Comparison of ENCODE assay signal across 8 cellular contexts in genomic region chr2:98012561-98012979, GRCh38. TPM values are rescaled to one million over a fixed set of nuclear protein-coding genes. Genes with fewer than 3 reads are reported as not detected.
DNase-seq lines count a peak whose midpoint lies in the region; ATAC-seq and TF ChIP-seq lines count a peak whose summit lies in the region.

No MANE protein-coding gene starts in this region.

- no peaks in the 10 kb centered on the region; a peak in 2 of 5 replicates for H3K9me3 Mint-ChIP-seq in H9

- H3K27ac Mint-ChIP-seq in H9: no peak overlapping the region

- no peak for TF ChIP-seq EP300 in gastroesophageal sphincter (IDR thresholded peaks at IDR 0.05)

- H4K5ac ChIP-seq in H9 (ENCODE audit: insufficient read length, low read depth, low read length): no peak overlapping the region

- no peaks in the 10 kb centered on the region for H3K4me1 Mint-ChIP-seq in H9

- H3K18ac ChIP-seq in H9 (ENCODE audit: insufficient read length, low read depth, low read length): no peak overlapping the region

- no peak overlapping the region for H3K4ac ChIP-seq in H9 (ENCODE audit: low read depth, low read length)

- TF ChIP-seq CTCF in mucosa of descending colon (IDR thresholded peaks at IDR 0.05) (no peak), gastroesophageal sphincter (IDR thresholded peaks at IDR 0.05) (no peak), H9 (conservative IDR thresholded peaks at IDR 0.05) (no peak)

- no peak overlapping the region for H2BK15ac ChIP-seq in H9 (ENCODE audit: low read depth, low read length)

- H4K91ac ChIP-seq in H9 (ENCODE audit: insufficient read length, low read depth, low read length): no peak overlapping the region

- no peak for TF ChIP-seq POLR2A in gastroesophageal sphincter (IDR thresholded peaks at IDR 0.05)

- H3K36me3 ChIP-seq in mucosa of descending colon (ENCODE audit: low read depth) (no peaks in the 10 kb centered on the region), gastroesophageal sphincter (no peaks in the 10 kb centered on the region)

- intact Hi-C loops in mucosa of descending colon (cut with DNase I, micrococcal nuclease): no loop called here

- WGBS in gastroesophageal sphincter (ENCODE audit: low coverage in 1 of 2), 2 donors: 71 to 92% methylated on average over 1 to 3 of the region's 3 CpGs
- no CpG with 5 or more reads among the region's 3 CpGs for WGBS in H9 (ENCODE audit: extremely low coverage, insufficient read length, low lambda C conversion rate)

- H3K79me2 ChIP-seq in H9 (ENCODE audit: insufficient read depth, low read length): no peaks in the 10 kb centered on the region

- no peak overlapping the region for H2BK12ac ChIP-seq in H9 (ENCODE audit: insufficient read length, low read depth, low read length)

- H3K27ac ChIP-seq in gastroesophageal sphincter: no peak overlapping the region
- no peak overlapping the region for H3K27ac ChIP-seq in H9 (ENCODE audit: insufficient read length, low read depth, low read length)

- no peak overlapping the region for H3K56ac ChIP-seq in H9 (ENCODE audit: insufficient read length, low read depth, low read length)

- H3K36me3 Mint-ChIP-seq in H9 (ENCODE audit: insufficient read depth in 1 of 3, low read depth in 3 of 3): no peaks in the 10 kb centered on the region

- no peaks in the 10 kb centered on the region for H4K20me1 ChIP-seq in H9 (ENCODE audit: control insufficient read depth, insufficient read depth, insufficient read length)

- no peak overlapping the region for H2BK20ac ChIP-seq in H9 (ENCODE audit: low read depth, low read length, poor library complexity, severe bottlenecking)

- H2AFZ ChIP-seq in H9 (ENCODE audit: low read length): no peak overlapping the region

- H2BK120ac ChIP-seq in H9 (ENCODE audit: low read depth, low read length, poor library complexity, severe bottlenecking): no peak overlapping the region

- DNase-seq in mucosa of descending colon: no peak
- no peak for DNase-seq in NCI-H2081 (lab: John Stamatoyannopoulos, UW)
- DNase-seq in DMS 273 (lab: John Stamatoyannopoulos, UW; ENCODE audit: unreplicated experiment): no peak
- DNase-seq in H9: no peak

- no peak overlapping the region for H2AK5ac ChIP-seq in H9 (ENCODE audit: insufficient read length, low read length)

- no peaks in the 10 kb centered on the region for H3K27me3 Mint-ChIP-seq in H9 (ENCODE audit: low read depth)

- no peak overlapping the region for H3T11ph ChIP-seq in H9 (ENCODE audit: low read length)

- H3K4me1 ChIP-seq in mucosa of descending colon (ENCODE audit: low read depth): peaks cover 8% of the 10 kb centered on the region
- peaks cover 0 to 4% (median 0%) of the 10 kb centered on the region in 3 donors for H3K4me1 ChIP-seq in gastroesophageal sphincter
- no peaks in the 10 kb centered on the region for H3K4me1 ChIP-seq in H9 (ENCODE audit: insufficient read depth, low read length)

- H3K27me3 ChIP-seq in gastroesophageal sphincter (no peaks in the 10 kb centered on the region), H9 (ENCODE audit: insufficient read depth, low read length) (no peaks in the 10 kb centered on the region)

- no peak overlapping the region for H3K14ac ChIP-seq in H9 (ENCODE audit: insufficient read depth, low read length)

- H2BK5ac ChIP-seq in H9 (ENCODE audit: insufficient read length, low read length): no peak overlapping the region

- H3K4me2 ChIP-seq in H9 (ENCODE audit: insufficient read depth, insufficient read length, low read length): no peak overlapping the region

- no peak overlapping the region for H3K4me3 ChIP-seq in mucosa of descending colon
- H3K4me3 ChIP-seq in gastroesophageal sphincter: no peak overlapping the region

- H3K9me3 ChIP-seq in mucosa of descending colon (no peaks in the 10 kb centered on the region), gastroesophageal sphincter (no peaks in the 10 kb centered on the region), H9 (ENCODE audit: control insufficient read depth, low read depth, low read length) (no peaks in the 10 kb centered on the region)

- H3K23me2 ChIP-seq in H9 (ENCODE audit: insufficient read length, low read depth, low read length, poor library complexity, severe bottlenecking): no peaks in the 10 kb centered on the region

- ATAC-seq in GM18517 (IDR thresholded peaks at IDR 0.05; ENCODE audit: unreplicated experiment): peak; percentile 93
- peak; percentile 65 for ATAC-seq in GM21390 (IDR thresholded peaks at IDR 0.05; ENCODE audit: unreplicated experiment)
- peak; percentile 73 for ATAC-seq in HG03558 (IDR thresholded peaks at IDR 0.05; ENCODE audit: extremely low read depth, unreplicated experiment)
- peak; percentile 2 for ATAC-seq in mucosa of descending colon
- no peak for ATAC-seq in gastroesophageal sphincter

- H4K8ac ChIP-seq in H9 (replicated peaks; ENCODE audit: insufficient read length, low read depth, low read length): no peak overlapping the region

- H3K79me1 ChIP-seq in H9 (ENCODE audit: insufficient read depth, low read depth, low read length, poor library complexity, severe bottlenecking): no peaks in the 10 kb centered on the region

- no peak overlapping the region for H3K9ac ChIP-seq in H9 (ENCODE audit: extremely low read depth, insufficient read length, low read length)

- H3K4me3 Mint-ChIP-seq in H9: no peak overlapping the region

- no peak overlapping the region for H3K23ac ChIP-seq in H9 (ENCODE audit: insufficient read length, low read depth, low read length)

RNA-seq across cellular contexts. Expression of gene TMEM131, which starts 16.8 kb away (rescaled TPM):
- total RNA-seq in mucosa of descending colon: 100 to 1,000 TPM in 1 of 3 donors, 10 to 100 TPM in 2; 58.3 to 110 (median 67.7) TPM
- 10 to 100 TPM; 32.0 to 46.4 (median 33.9) TPM for total RNA-seq in gastroesophageal sphincter
- total RNA-seq in H9 (2021): 20.9 and 22.3 TPM in 2 replicates
